Comparison of ENCODE assay signal across 33 cellular contexts in the genomic region with DNA sequence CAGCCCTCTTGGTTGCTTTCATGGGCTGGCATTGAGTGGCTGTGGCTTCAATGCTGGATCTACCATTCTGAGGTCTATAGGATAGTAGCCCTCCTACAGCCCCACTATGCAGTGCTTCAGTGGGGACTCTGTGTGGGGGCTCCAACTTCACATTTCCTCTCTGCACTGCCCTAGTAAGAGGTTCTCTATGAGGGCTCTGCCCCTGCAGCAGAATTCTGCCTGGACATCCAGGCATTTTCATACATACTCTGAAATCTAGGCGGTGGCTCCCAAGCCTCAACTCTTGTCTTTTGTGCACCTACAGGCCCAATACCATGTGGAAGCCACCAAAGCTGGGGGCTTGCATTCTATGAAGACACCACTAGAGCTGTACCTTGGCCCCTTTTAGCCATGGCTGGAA.
A peak's percentile ranks its signal among the peaks of the same experiment; 100 is the strongest.
DNase-seq lines count a peak whose midpoint lies in the region; ATAC-seq, FAIRE-seq and TF ChIP-seq lines count a peak whose summit lies in the region.
"Had no signal": no experiment of that assay in that cellular context is flagged by ENCODE, and none has a peak within 500 bp of the region (broad histone marks: within the 10 kb centered on the region; RNA-seq: fewer than 3 reads in every experiment).

No MANE protein-coding gene starts in this region.

- in situ Hi-C loops in GM12878 (cut with MboI), result no loop called here

- no peak overlapping the region for H3K4me3 ChIP-seq in GM12878
- H3K4me3 ChIP-seq: A549; BLaER1; BLaER1 treated with 17β-estradiol and CSF1 and Interleukin-3, amounts not matched to agents 10 nM and 100 nM had no signal

- TF ChIP-seq CTCF in GM12878 (IDR thresholded peaks at IDR 0.05 in 2 of 3, conservative IDR thresholded peaks at IDR 0.05 in 1 of 3; ENCODE audit: control insufficient read depth in 2 of 3, extremely low read depth in 1 of 3, insufficient read depth in 1 of 3, low read depth in 3 of 3, low read length in 3 of 3) (no peak), osteocyte (IDR thresholded peaks at IDR 0.05) (no peak)

- H3K27ac Mint-ChIP-seq in osteocyte (ENCODE audit: unreplicated experiment), result no peak overlapping the region
- H3K27ac Mint-ChIP-seq: B cell; CD14-positive monocyte; CD4-positive, alpha-beta memory T cell; CD4-positive, alpha-beta T cell; CD4-positive, CD25-positive, alpha-beta regulatory T cell; CD8-positive, alpha-beta memory T cell; CD8-positive, alpha-beta T cell had no signal

- H3K9me3 Mint-ChIP-seq in osteocyte (ENCODE audit: unreplicated experiment), result peaks cover 4% of the 10 kb centered on the region

- H2AFZ ChIP-seq in GM12878 (ENCODE audit: control insufficient read depth, low read depth, low read length), result no peak overlapping the region

- CTCF ChIA-PET in GM12878 (lab: Yijun Ruan, JAX), result no interaction called here

- peaks cover 6% of the 10 kb centered on the region for H3K27me3 Mint-ChIP-seq in osteocyte (ENCODE audit: unreplicated experiment)
- H3K27me3 Mint-ChIP-seq: B cell had no signal

- H3K36me3 Mint-ChIP-seq in osteocyte (ENCODE audit: unreplicated experiment), result no peaks in the 10 kb centered on the region
- H3K36me3 Mint-ChIP-seq: CD14-positive monocyte; CD4-positive, alpha-beta memory T cell; CD4-positive, CD25-positive, alpha-beta regulatory T cell; CD8-positive, alpha-beta T cell had no signal

- SMC1A ChIA-PET in GM12878 (lab: Charles Lee; ENCODE audit: uncharacterized antibody, unreplicated experiment), result no interaction called here

- no peak for ATAC-seq in GM12878
- ATAC-seq: A549; CD8-positive, alpha-beta T cell had no signal

- RAD21 ChIA-PET in GM12878 (lab: Charles Lee; ENCODE audit: unreplicated experiment), result no interaction called here

- no peak for TF ChIP-seq EP300 in GM12878 (IDR thresholded peaks at IDR 0.05; ENCODE audit: borderline replicate concordance in 1 of 2, control insufficient read depth in 1 of 2, low read depth in 2 of 2, low read length in 2 of 2)

- no peak overlapping the region for H3K4me2 ChIP-seq in GM12878 (ENCODE audit: control insufficient read depth, insufficient read depth)
- H3K4me2 ChIP-seq: A549; BLaER1; BLaER1 treated with 17β-estradiol and CSF1 and Interleukin-3, amounts not matched to agents 10 nM and 100 nM had no signal

- no peaks in the 10 kb centered on the region for H4K20me1 ChIP-seq in GM12878 (ENCODE audit: control insufficient read depth, insufficient read depth)
- H4K20me1 ChIP-seq: BLaER1; BLaER1 treated with 17β-estradiol and CSF1 and Interleukin-3, amounts not matched to agents 10 nM and 100 nM had no signal

- no TSS peak for BruUV-seq in GM12878 (replicated peaks; lab: Mats Ljungman, UMichigan)

- intact Hi-C loops in GM12878 (cut with micrococcal nuclease; ENCODE audit: unreplicated experiment), result no loop called here
- intact Hi-C loops in cardiac septum (cut with DNase I), result no loop called here

- WGBS in GM12878 (ENCODE audit: insufficient coverage, insufficient replicate concordance, low lambda C conversion rate, missing lambda C conversion rate), result 100% methylated on average over 1 of the region's 1 CpG

- no peaks in the 10 kb centered on the region for H3K27me3 ChIP-seq in GM12878 (replicated peaks in 1 of 2; ENCODE audit: control insufficient read depth in 2 of 2, insufficient read depth in 2 of 2, low read length in 1 of 2)
- H3K27me3 ChIP-seq: BLaER1; BLaER1 treated with 17β-estradiol and CSF1 and Interleukin-3, amounts not matched to agents 10 nM and 100 nM had no signal

- POLR2A ChIA-PET in GM12878 (lab: Charles Lee), result no interaction called here

- DNase-seq in GM12878 (ENCODE audit: low read depth, low spot score), result no peak
- DNase-seq in osteocyte (ENCODE audit: extremely low spot score, unreplicated experiment), result peak; percentile 67
- no peak for DNase-seq in GDM1 (lab: John Stamatoyannopoulos, UW)
- no peak for DNase-seq in cardiac septum (ENCODE audit: low spot score)
- DNase-seq: 8988T; ACHN; AML-193; BE2C; C1 segment of cervical spinal cord; Caco-2; Calu3; CD4-positive, alpha-beta memory T cell; CD4-positive, alpha-beta T cell; CD4-positive, CD25-positive, alpha-beta regulatory T cell; CD8-positive, alpha-beta memory T cell; CD8-positive, alpha-beta T cell; COR-L47; DMS 273 treated with DMSO at 0.1 percent for 48 hours; DMS153; DMS53; DMS79; DMS79 treated with DMSO at 0.1 percent for 48 hours; DND-41; EL had no signal

- H3K9ac ChIP-seq in GM12878 (ENCODE audit: control insufficient read depth, insufficient read depth, low read length), result no peak overlapping the region
- H3K9ac ChIP-seq: BLaER1; BLaER1 treated with 17β-estradiol and CSF1 and Interleukin-3, amounts not matched to agents 10 nM and 100 nM had no signal

- no peaks in the 10 kb centered on the region for H3K79me2 ChIP-seq in GM12878 (ENCODE audit: control insufficient read depth, insufficient read depth, low read length)

- H3K4me1 Mint-ChIP-seq in osteocyte (ENCODE audit: unreplicated experiment), result no peaks in the 10 kb centered on the region
- H3K4me1 Mint-ChIP-seq: B cell; CD14-positive monocyte; CD4-positive, alpha-beta memory T cell; CD4-positive, CD25-positive, alpha-beta regulatory T cell had no signal

- no peak for TF ChIP-seq POLR2A in GM12878 (IDR thresholded peaks at IDR 0.05; ENCODE audit: low read depth, low read length)

- H3K27ac ChIP-seq in GM12878 (ENCODE audit: control insufficient read depth, insufficient read depth), result no peak overlapping the region
- H3K27ac ChIP-seq: 22Rv1; A549; BLaER1; BLaER1 treated with 17β-estradiol and CSF1 and Interleukin-3, amounts not matched to agents 10 nM and 100 nM; C4-2B had no signal

- TF ChIP-seq RAD21 in GM12878 (IDR thresholded peaks at IDR 0.05; ENCODE audit: insufficient read depth, low read depth, low read length), result no peak

- FAIRE-seq in GM12878 (lab: Jason Lieb, UNC), result no peak
- FAIRE-seq: A204.1, A549, D721Med had no signal

- no peaks in the 10 kb centered on the region for H3K4me1 ChIP-seq in GM12878 (ENCODE audit: control insufficient read depth, insufficient read depth, low read length)
- H3K4me1 ChIP-seq: A549; BE2C; BLaER1; BLaER1 treated with 17β-estradiol and CSF1 and Interleukin-3, amounts not matched to agents 10 nM and 100 nM; Caco-2 had no signal

- no peaks in the 10 kb centered on the region for H3K36me3 ChIP-seq in GM12878 (ENCODE audit: control insufficient read depth in 2 of 2, insufficient read depth in 2 of 2, low read length in 1 of 2)
- H3K36me3 ChIP-seq: BE2C, BLaER1 had no signal

- no peak overlapping the region for H3K4me3 Mint-ChIP-seq in osteocyte (ENCODE audit: unreplicated experiment)
- H3K4me3 Mint-ChIP-seq: B cell; CD14-positive monocyte; CD4-positive, alpha-beta memory T cell; CD4-positive, alpha-beta T cell; CD4-positive, CD25-positive, alpha-beta regulatory T cell; CD8-positive, alpha-beta memory T cell; CD8-positive, alpha-beta T cell had no signal

- H3K9me3 ChIP-seq in GM12878 (replicated peaks; ENCODE audit: control insufficient read depth, insufficient read depth, low read length), result peaks cover 24% of the 10 kb centered on the region; the same call in 2 of the 3 replicates
- H3K9me3 ChIP-seq: BE2C had no signal

TF ChIP-seq in GM12878, 131 proteins besides CTCF, POLR2A, EP300 and RAD21:
- TF ChIP-seq CBX5 (IDR thresholded peaks at IDR 0.05; ENCODE audit: low read depth), result peak; percentile 55; the same call in 1 of the 2 replicates
- TF ChIP-seq, protein P1, sequence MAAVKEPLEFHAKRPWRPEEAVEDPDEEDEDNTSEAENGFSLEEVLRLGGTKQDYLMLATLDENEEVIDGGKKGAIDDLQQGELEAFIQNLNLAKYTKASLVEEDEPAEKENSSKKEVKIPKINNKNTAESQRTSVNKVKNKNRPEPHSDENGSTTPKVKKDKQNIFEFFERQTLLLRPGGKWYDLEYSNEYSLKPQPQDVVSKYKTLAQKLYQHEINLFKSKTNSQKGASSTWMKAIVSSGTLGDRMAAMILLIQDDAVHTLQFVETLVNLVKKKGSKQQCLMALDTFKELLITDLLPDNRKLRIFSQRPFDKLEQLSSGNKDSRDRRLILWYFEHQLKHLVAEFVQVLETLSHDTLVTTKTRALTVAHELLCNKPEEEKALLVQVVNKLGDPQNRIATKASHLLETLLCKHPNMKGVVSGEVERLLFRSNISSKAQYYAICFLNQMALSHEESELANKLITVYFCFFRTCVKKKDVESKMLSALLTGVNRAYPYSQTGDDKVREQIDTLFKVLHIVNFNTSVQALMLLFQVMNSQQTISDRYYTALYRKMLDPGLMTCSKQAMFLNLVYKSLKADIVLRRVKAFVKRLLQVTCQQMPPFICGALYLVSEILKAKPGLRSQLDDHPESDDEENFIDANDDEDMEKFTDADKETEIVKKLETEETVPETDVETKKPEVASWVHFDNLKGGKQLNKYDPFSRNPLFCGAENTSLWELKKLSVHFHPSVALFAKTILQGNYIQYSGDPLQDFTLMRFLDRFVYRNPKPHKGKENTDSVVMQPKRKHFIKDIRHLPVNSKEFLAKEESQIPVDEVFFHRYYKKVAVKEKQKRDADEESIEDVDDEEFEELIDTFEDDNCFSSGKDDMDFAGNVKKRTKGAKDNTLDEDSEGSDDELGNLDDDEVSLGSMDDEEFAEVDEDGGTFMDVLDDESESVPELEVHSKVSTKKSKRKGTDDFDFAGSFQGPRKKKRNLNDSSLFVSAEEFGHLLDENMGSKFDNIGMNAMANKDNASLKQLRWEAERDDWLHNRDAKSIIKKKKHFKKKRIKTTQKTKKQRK (IDR thresholded peaks at IDR 0.05; ENCODE audit: low read depth, low read length), result no peak
